26 cellular contexts compared by ENCODE assay signal in genomic region chr3:108029466-108029865, GRCh38.
"Had no signal": no experiment of that assay in that cellular context is flagged by ENCODE, and none has a peak within 500 bp of the region (broad histone marks: within the 10 kb centered on the region; RNA-seq: fewer than 3 reads in every experiment).

No MANE protein-coding gene starts in this region.

- H3K9me3 ChIP-seq: left ventricle myocardium inferior, neutrophil, right atrium auricular region, right lobe of liver, stomach, testis, thyroid gland, transverse colon, upper lobe of right lung had no signal

- H3K27ac ChIP-seq: left ventricle myocardium inferior, neural progenitor cell, neutrophil, parathyroid adenoma, right atrium auricular region, right lobe of liver, stomach, testis, thyroid gland, transverse colon, upper lobe of right lung had no signal

- H3K27me3 ChIP-seq: neural progenitor cell, neutrophil, right atrium auricular region, right lobe of liver, stomach, testis, thyroid gland, transverse colon, upper lobe of right lung had no signal

- H3K9ac ChIP-seq: neural progenitor cell, parathyroid adenoma had no signal

- H2AFZ ChIP-seq: neural progenitor cell, parathyroid adenoma had no signal

- H3K36me3 ChIP-seq: left ventricle myocardium inferior, neural progenitor cell, right atrium auricular region, right lobe of liver, stomach, thyroid gland, transverse colon, upper lobe of right lung had no signal

- H3K4me3 ChIP-seq: left ventricle myocardium inferior, lung, neural progenitor cell, right atrium auricular region, right lobe of liver, stomach, testis, thyroid gland, transverse colon, upper lobe of right lung had no signal

- H3K4me1 ChIP-seq: right atrium auricular region, right lobe of liver, testis, thyroid gland, transverse colon, upper lobe of right lung had no signal

- DNase-seq: hypothalamus; immature natural killer cell; kidney; left ventricle myocardium inferior; mesendoderm; naive B cell; natural killer cell; nephron progenitor cell; occipital lobe; right lobe of liver; stimulated activated CD4-positive, alpha-beta T cell treated with anti-CD3 and anti-CD28 coated beads, Interleukin-12 subunit alpha, Interleukin-12 subunit beta, amount 100 ng/mL, for 4 hours; stimulated activated CD4-positive, alpha-beta T cell treated with anti-CD3 and anti-CD28 coated beads, Interleukin-15, amount 100 ng/mL, for 24 hours; stimulated activated CD4-positive, alpha-beta T cell treated with anti-CD3 and anti-CD28 coated beads, Interleukin-2, amount 100 ng/mL, for 24 hours; stimulated activated CD4-positive, alpha-beta T cell treated with anti-CD3 and anti-CD28 coated beads, Interleukin-4, amount 100 ng/mL, for 1 hour; stimulated activated naive B cell treated with anti-CD40 and anti-IgM and Interleukin-4, amounts not matched to agents 10 μg/mL and 1 μg/mL and 100 μg/mL, for 72 hours; stimulated activated naive CD8-positive, alpha-beta T cell treated with anti-CD3 and anti-CD28 coated beads, Interleukin-15, Interleukin-2, amounts not matched to agents 100 U/mL and 50 U/mL, for 24 hours; stomach; testis; thyroid gland; transverse colon; upper lobe of right lung had no signal

- H3K79me2 ChIP-seq: parathyroid adenoma had no signal

- H3K4me2 ChIP-seq: neural progenitor cell had no signal
